ENCODE assay signal across 8 cellular contexts in genomic region chr17:41919165-41919817, GRCh38. TPM values are rescaled to one million over a fixed set of nuclear protein-coding genes. Genes with fewer than 3 reads are reported as not detected.
DNase-seq lines count a peak whose midpoint lies in the region; FAIRE-seq and TF ChIP-seq lines count a peak whose summit lies in the region.

No MANE protein-coding gene starts in this region.

- H3K9me3 ChIP-seq in HUES48 (ENCODE audit: control insufficient read depth, insufficient read depth, low read length) (no peaks in the 10 kb centered on the region), SK-N-SH (no peaks in the 10 kb centered on the region), esophagus squamous epithelium (no peaks in the 10 kb centered on the region)

- TF ChIP-seq POLR2A in esophagus squamous epithelium (IDR thresholded peaks at IDR 0.05), result no peak

- CTCF ChIA-PET in SK-N-SH (lab: Yijun Ruan, JAX), result interaction anchor here (0.9 to 2.8 kb wide), 5 partner anchors 11 to 40 kb away, joined by 3 to 21 read pairs (median 5); no protein-coding TSS in a partner anchor

- H3F3A ChIP-seq in SK-N-SH (replicated peaks; ENCODE audit: insufficient read depth), result peaks cover 10% of the 10 kb centered on the region

- H3K27ac Mint-ChIP-seq in T-helper 2 cell treated with Interferon-gamma antibody and Interleukin-4, amounts not matched to agents 5 μg/mL and 100 μg/mL, for 36 hours, result peak overlapping the region; percentile 94
- peak overlapping the region; percentile 79 for H3K27ac Mint-ChIP-seq in nephron progenitor cell

- TF ChIP-seq CTCF in SK-N-SH (IDR thresholded peaks at IDR 0.05) (no peak), esophagus squamous epithelium (IDR thresholded peaks at IDR 0.05) (no peak), nephron progenitor cell (IDR thresholded peaks at IDR 0.05) (no peak), D721Med (IDR thresholded peaks at IDR 0.05; ENCODE audit: insufficient read depth, missing control alignments) (no peak)

- peaks cover 45% of the 10 kb centered on the region for H3K79me2 ChIP-seq in SK-N-SH (ENCODE audit: insufficient read depth)

- DNase-seq in T-helper 2 cell treated with Interferon-gamma antibody and Interleukin-4, amounts not matched to agents 5 μg/mL and 100 μg/mL, for 36 hours (ENCODE audit: low spot score), result no peak
- no peak for DNase-seq in T-helper 2 cell
- DNase-seq in SK-N-SH, result no peak
- DNase-seq in esophagus squamous epithelium (lab: John Stamatoyannopoulos, UW), result no peak
- DNase-seq in nephron progenitor cell, result no peak
- DNase-seq in stimulated activated CD4-positive, alpha-beta T cell treated with anti-CD3 and anti-CD28 coated beads, Interleukin-2, amount 100 ng/mL, for 48 hours, result no peak
- DNase-seq in D721Med (ENCODE audit: insufficient read length, low spot score), result no peak

- WGBS in SK-N-SH (ENCODE audit: low lambda C conversion rate), result 40% methylated on average over 15 of the region's 33 CpGs
- 7 to 13% methylated on average over 10 to 13 of the region's 33 CpGs for WGBS in esophagus squamous epithelium, 2 donors

- TF ChIP-seq EP300 in SK-N-SH (IDR thresholded peaks at IDR 0.05; ENCODE audit: borderline replicate concordance in 1 of 2, low read depth in 1 of 2, low read length in 1 of 2), result no peak

- POLR2A ChIA-PET in SK-N-SH (lab: Yijun Ruan, JAX), result interaction anchor here (1.1 to 3.3 kb wide), 5 partner anchors 11 to 49 kb away, joined by 3 to 21 read pairs (median 9); partner anchors contain the start of gene ODAD4

- no peaks in the 10 kb centered on the region for H3K9me3 Mint-ChIP-seq in T-helper 2 cell treated with Interferon-gamma antibody and Interleukin-4, amounts not matched to agents 5 μg/mL and 100 μg/mL, for 36 hours
- no peaks in the 10 kb centered on the region for H3K9me3 Mint-ChIP-seq in nephron progenitor cell

- peaks cover 13% of the 10 kb centered on the region for H3K36me3 Mint-ChIP-seq in T-helper 2 cell treated with Interferon-gamma antibody and Interleukin-4, amounts not matched to agents 5 μg/mL and 100 μg/mL, for 36 hours (ENCODE audit: low read depth)
- peaks cover 5% of the 10 kb centered on the region for H3K36me3 Mint-ChIP-seq in nephron progenitor cell (ENCODE audit: low read depth)

- peak overlapping the region; percentile 96; the same call in 1 of the 2 replicates for H2AFZ ChIP-seq in SK-N-SH (ENCODE audit: low read depth)

- H3K4me3 ChIP-seq in HUES48 (ENCODE audit: low read depth, low read length) (peak overlapping the region; percentile 91), SK-N-SH (ENCODE audit: low read depth in 2 of 2, low read length in 1 of 2) (peak overlapping the region in 1 of 2 experiments; percentile 82; a peak in 3 of 4 replicates), esophagus squamous epithelium (peak overlapping the region; percentile 89 to 99 (median 96))

- peaks cover 30% of the 10 kb centered on the region for H3K4me1 Mint-ChIP-seq in T-helper 2 cell treated with Interferon-gamma antibody and Interleukin-4, amounts not matched to agents 5 μg/mL and 100 μg/mL, for 36 hours (ENCODE audit: low read depth)
- H3K4me1 Mint-ChIP-seq in nephron progenitor cell, result peaks cover 60% of the 10 kb centered on the region

- H3K4me1 ChIP-seq in HUES48 (ENCODE audit: control insufficient read depth, insufficient read depth, low read length) (peaks cover 29% of the 10 kb centered on the region), SK-N-SH (ENCODE audit: control insufficient read depth in 1 of 2, insufficient read depth in 2 of 2, low read depth in 1 of 2, low read length in 1 of 2) (peaks cover 20 to 30% of the 10 kb centered on the region in 2 experiments; a peak in 2 of 4 replicates), esophagus squamous epithelium (peaks cover 23 to 56% (median 25%) of the 10 kb centered on the region in 3 donors)

- peak overlapping the region; percentile 65; the same call in 1 of the 2 replicates for H3K9ac ChIP-seq in HUES48 (ENCODE audit: low read depth, low read length)
- H3K9ac ChIP-seq in SK-N-SH, result peak overlapping the region; percentile 52; the same call in 1 of the 2 replicates

- peak overlapping the region; percentile 89; the same call in 1 of the 2 replicates for H3K4me2 ChIP-seq in SK-N-SH

- H3K36me3 ChIP-seq in HUES48 (ENCODE audit: control insufficient read depth, insufficient read depth, low read length) (peaks cover 8% of the 10 kb centered on the region; the same call in 1 of the 2 replicates), SK-N-SH (replicated peaks in 1 of 2; ENCODE audit: control insufficient read depth in 1 of 2, insufficient read depth in 2 of 2, low read length in 1 of 2) (peaks cover 0 to 7% of the 10 kb centered on the region in 2 experiments), esophagus squamous epithelium (peaks cover 0 to 5% (median 0%) of the 10 kb centered on the region in 3 donors)

- no peaks in the 10 kb centered on the region for H3K9me2 ChIP-seq in SK-N-SH

- no peaks in the 10 kb centered on the region for H3K27me3 ChIP-seq in HUES48 (ENCODE audit: control insufficient read depth, insufficient read depth, low read length)
- no peaks in the 10 kb centered on the region for H3K27me3 ChIP-seq in SK-N-SH (ENCODE audit: insufficient read depth)
- H3K27me3 ChIP-seq in esophagus squamous epithelium, result no peaks in the 10 kb centered on the region

- peak overlapping the region; percentile 96 for H3K4me3 Mint-ChIP-seq in T-helper 2 cell treated with Interferon-gamma antibody and Interleukin-4, amounts not matched to agents 5 μg/mL and 100 μg/mL, for 36 hours
- peak overlapping the region; percentile 89 for H3K4me3 Mint-ChIP-seq in nephron progenitor cell

- no peaks in the 10 kb centered on the region for H3K27me3 Mint-ChIP-seq in T-helper 2 cell treated with Interferon-gamma antibody and Interleukin-4, amounts not matched to agents 5 μg/mL and 100 μg/mL, for 36 hours (ENCODE audit: low read depth)
- peaks cover 6% of the 10 kb centered on the region for H3K27me3 Mint-ChIP-seq in nephron progenitor cell (ENCODE audit: low read depth, poor library complexity)

- peaks cover 35% of the 10 kb centered on the region for H4K20me1 ChIP-seq in SK-N-SH (ENCODE audit: insufficient read depth)

- no peak for TF ChIP-seq RAD21 in SK-N-SH (IDR thresholded peaks at IDR 0.05; ENCODE audit: low read length)

- H3K27ac ChIP-seq in HUES48 (ENCODE audit: low read depth, low read length), result peak overlapping the region; percentile 90
- H3K27ac ChIP-seq in SK-N-SH (ENCODE audit: low read depth in 2 of 2, low read length in 1 of 2), result peak overlapping the region; percentile 60 to 82; a peak in 3 of 4 replicates
- H3K27ac ChIP-seq in esophagus squamous epithelium, result peak overlapping the region; percentile 89 to 96 (median 94)

- no peak for FAIRE-seq in D721Med (lab: Jason Lieb, UNC)

- intact Hi-C loops in esophagus squamous epithelium (cut with DNase I), result no loop called here

TF ChIP-seq in SK-N-SH, 30 proteins besides CTCF, POLR2A, EP300 and RAD21 (continues in another document):
- TF ChIP-seq CHD2 (IDR thresholded peaks at IDR 0.05; ENCODE audit: low read length, partially characterized antibody) (no peak), RCOR1 (IDR thresholded peaks at IDR 0.05; ENCODE audit: low read length) (no peak), SMC3 (IDR thresholded peaks at IDR 0.05; ENCODE audit: low read depth, low read length) (no peak), MXI1 (IDR thresholded peaks at IDR 0.05; ENCODE audit: low read depth, low read length) (peak; percentile 60; the same call in 1 of the 2 replicates)
- TF ChIP-seq, protein P1, sequence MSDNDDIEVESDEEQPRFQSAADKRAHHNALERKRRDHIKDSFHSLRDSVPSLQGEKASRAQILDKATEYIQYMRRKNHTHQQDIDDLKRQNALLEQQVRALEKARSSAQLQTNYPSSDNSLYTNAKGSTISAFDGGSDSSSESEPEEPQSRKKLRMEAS (IDR thresholded peaks at IDR 0.05; ENCODE audit: low read depth), result peak; percentile 87
- TF ChIP-seq, protein P2, sequence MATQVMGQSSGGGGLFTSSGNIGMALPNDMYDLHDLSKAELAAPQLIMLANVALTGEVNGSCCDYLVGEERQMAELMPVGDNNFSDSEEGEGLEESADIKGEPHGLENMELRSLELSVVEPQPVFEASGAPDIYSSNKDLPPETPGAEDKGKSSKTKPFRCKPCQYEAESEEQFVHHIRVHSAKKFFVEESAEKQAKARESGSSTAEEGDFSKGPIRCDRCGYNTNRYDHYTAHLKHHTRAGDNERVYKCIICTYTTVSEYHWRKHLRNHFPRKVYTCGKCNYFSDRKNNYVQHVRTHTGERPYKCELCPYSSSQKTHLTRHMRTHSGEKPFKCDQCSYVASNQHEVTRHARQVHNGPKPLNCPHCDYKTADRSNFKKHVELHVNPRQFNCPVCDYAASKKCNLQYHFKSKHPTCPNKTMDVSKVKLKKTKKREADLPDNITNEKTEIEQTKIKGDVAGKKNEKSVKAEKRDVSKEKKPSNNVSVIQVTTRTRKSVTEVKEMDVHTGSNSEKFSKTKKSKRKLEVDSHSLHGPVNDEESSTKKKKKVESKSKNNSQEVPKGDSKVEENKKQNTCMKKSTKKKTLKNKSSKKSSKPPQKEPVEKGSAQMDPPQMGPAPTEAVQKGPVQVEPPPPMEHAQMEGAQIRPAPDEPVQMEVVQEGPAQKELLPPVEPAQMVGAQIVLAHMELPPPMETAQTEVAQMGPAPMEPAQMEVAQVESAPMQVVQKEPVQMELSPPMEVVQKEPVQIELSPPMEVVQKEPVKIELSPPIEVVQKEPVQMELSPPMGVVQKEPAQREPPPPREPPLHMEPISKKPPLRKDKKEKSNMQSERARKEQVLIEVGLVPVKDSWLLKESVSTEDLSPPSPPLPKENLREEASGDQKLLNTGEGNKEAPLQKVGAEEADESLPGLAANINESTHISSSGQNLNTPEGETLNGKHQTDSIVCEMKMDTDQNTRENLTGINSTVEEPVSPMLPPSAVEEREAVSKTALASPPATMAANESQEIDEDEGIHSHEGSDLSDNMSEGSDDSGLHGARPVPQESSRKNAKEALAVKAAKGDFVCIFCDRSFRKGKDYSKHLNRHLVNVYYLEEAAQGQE (IDR thresholded peaks at IDR 0.05; ENCODE audit: low read depth, low read length), result no peak

RNA-seq across cellular contexts. Expression of gene ACLY, which starts 0.5 kb away (rescaled TPM):
- polyA plus RNA-seq in SK-N-SH (2012; rRNA removed), result 161 and 163 TPM in 2 replicates
- 104 and 131 TPM in 2 replicates for polyA plus RNA-seq in SK-N-SH (2012; cell fraction: cytosol; rRNA removed)
- 133 and 176 TPM in 2 replicates for polyA plus RNA-seq in SK-N-SH (2012; cell fraction: nucleus; rRNA removed)
- 100 to 1,000 TPM in 1 of 4 donors, 10 to 100 TPM in 3; 51.5 to 121 (median 62.7) TPM for total RNA-seq in esophagus squamous epithelium

RNA-seq across cellular contexts. Expression of gene ODAD4, which starts 11.1 kb away (rescaled TPM):
- 1.1 and 1.6 TPM in 2 replicates for polyA plus RNA-seq in SK-N-SH (2012; rRNA removed)
- 1.2 and 1.3 TPM in 2 replicates for polyA plus RNA-seq in SK-N-SH (2012; cell fraction: cytosol; rRNA removed)
- polyA plus RNA-seq in SK-N-SH (2012; cell fraction: nucleus; rRNA removed), result 5.3 and 5.7 TPM in 2 replicates
- under 1 TPM in 1 of 4 donors, not detected in 3; 0.38 TPM for total RNA-seq in esophagus squamous epithelium

RNA-seq across cellular contexts. Expression of gene CNP, which starts 47.3 kb away (rescaled TPM):
- polyA plus RNA-seq in SK-N-SH (2012; rRNA removed), result 44.8 and 54.8 TPM in 2 replicates
- 24.4 and 36.0 TPM in 2 replicates for polyA plus RNA-seq in SK-N-SH (2012; cell fraction: cytosol; rRNA removed)
- 47.8 and 67.5 TPM in 2 replicates for polyA plus RNA-seq in SK-N-SH (2012; cell fraction: nucleus; rRNA removed)
- total RNA-seq in esophagus squamous epithelium, result 10 to 100 TPM; 45.3 to 66.0 (median 53.0) TPM

RNA-seq across cellular contexts. Expression of gene KLHL11, which starts 54.1 kb away (rescaled TPM):
- polyA plus RNA-seq in SK-N-SH (2012; rRNA removed), result 2.6 and 3.0 TPM in 2 replicates
- polyA plus RNA-seq in SK-N-SH (2012; cell fraction: cytosol; rRNA removed), result 2.2 and 2.7 TPM in 2 replicates
- polyA plus RNA-seq in SK-N-SH (2012; cell fraction: nucleus; rRNA removed), result 2.0 and 2.9 TPM in 2 replicates
- total RNA-seq in esophagus squamous epithelium, result 10 to 100 TPM; 11.8 to 20.4 (median 13.1) TPM
